In genomic region chr2:30272761-30273573, GRCh38 we compare ENCODE assay signal across 9 cellular contexts. TPM values are rescaled to one million over a fixed set of nuclear protein-coding genes. Genes with fewer than 3 reads are reported as not detected.
DNase-seq lines count a peak whose midpoint lies in the region; ATAC-seq, FAIRE-seq and TF ChIP-seq lines count a peak whose summit lies in the region.
"Had no signal": no experiment of that assay in that cellular context is flagged by ENCODE, and none has a peak within 500 bp of the region (broad histone marks: within the 10 kb centered on the region; RNA-seq: fewer than 3 reads in every experiment).

No MANE protein-coding gene starts in this region.

- H3K27ac Mint-ChIP-seq in Caco-2 (ENCODE audit: unreplicated experiment) = peak overlapping the region; percentile 94
- peak overlapping the region in 5 of 6 donors; percentile 54 to 75 (median 66) for H3K27ac Mint-ChIP-seq in naive B cell

- no peak overlapping the region for H3K4me3 ChIP-seq in Caco-2 (ENCODE audit: low read depth, low read length)
- no peak overlapping the region for H3K4me3 ChIP-seq in MG63
- H3K4me3 ChIP-seq in bronchial epithelial cell (ENCODE audit: low read depth, low read length) = no peak overlapping the region

- H3K27me3 Mint-ChIP-seq in Caco-2 (ENCODE audit: insufficient read depth, unreplicated experiment) (no peaks in the 10 kb centered on the region), naive B cell (no peaks in the 10 kb centered on the region)

- no peak for ATAC-seq in naive B cell (ENCODE audit: low read depth in 2 of 2)
- no peak for ATAC-seq in GM18502 (IDR thresholded peaks at IDR 0.05; ENCODE audit: poor library complexity, unreplicated experiment)

- H3K36me3 ChIP-seq in Caco-2 (ENCODE audit: control insufficient read depth, insufficient read depth, low read length) (no peaks in the 10 kb centered on the region), MG63 (no peaks in the 10 kb centered on the region), bronchial epithelial cell (ENCODE audit: control insufficient read depth, insufficient read depth, low read length) (no peaks in the 10 kb centered on the region)

- no TSS peak for BruUV-seq in Caco-2 (replicated peaks; lab: Mats Ljungman, UMichigan)

- peaks cover 47% of the 10 kb centered on the region for H3K4me1 ChIP-seq in Caco-2

- H3K9me3 ChIP-seq in Caco-2 (no peaks in the 10 kb centered on the region), MG63 (no peaks in the 10 kb centered on the region)

- H3K27me3 ChIP-seq in Caco-2 (replicated peaks; ENCODE audit: control insufficient read depth, insufficient read depth, low read length) = no peaks in the 10 kb centered on the region
- H3K27me3 ChIP-seq in MG63 = no peaks in the 10 kb centered on the region
- no peaks in the 10 kb centered on the region for H3K27me3 ChIP-seq in bronchial epithelial cell (ENCODE audit: control insufficient read depth, insufficient read depth, low read length)

- intact Hi-C loops in Caco-2 (cut with micrococcal nuclease; ENCODE audit: unreplicated experiment) = loop anchor here (1.0 kb wide), 3 partner anchors 20 to 42 kb away; partner anchors contain the start of gene LBH

- peak overlapping the region; percentile 57 for H3K4me3 Mint-ChIP-seq in Caco-2 (ENCODE audit: unreplicated experiment)
- peak overlapping the region in 2 of 8 donors; percentile 22 to 44 for H3K4me3 Mint-ChIP-seq in naive B cell

- FAIRE-seq in bronchial epithelial cell (lab: Jason Lieb, UNC) = no peak

- in situ Hi-C loops in KBM-7 (cut with MboI; ENCODE audit: low pct_unique_long_range_greater_than_20kb, low sequenced_read_pairs) = no loop called here

- H3K4me1 Mint-ChIP-seq in Caco-2 (ENCODE audit: low read depth, unreplicated experiment) (peaks cover 33% of the 10 kb centered on the region), naive B cell (peaks cover 62 to 99% (median 83%) of the 10 kb centered on the region in 3 donors)

- CTCF ChIA-PET in Caco-2 (lab: Charles Lee) = interaction anchor here (1.0 to 1.1 kb wide), 2 partner anchors 65 to 439 kb away, joined by 3 to 4 read pairs; no protein-coding TSS in a partner anchor

- no peaks in the 10 kb centered on the region for H3K36me3 Mint-ChIP-seq in Caco-2 (ENCODE audit: insufficient read depth, unreplicated experiment)
- H3K36me3 Mint-ChIP-seq in naive B cell = no peaks in the 10 kb centered on the region

- no peak for TF ChIP-seq CTCF in Caco-2 (IDR thresholded peaks at IDR 0.05; ENCODE audit: insufficient read depth in 1 of 2, low read depth in 1 of 2, low read length in 1 of 2, severe bottlenecking in 1 of 2, unreplicated experiment in 1 of 2)
- TF ChIP-seq CTCF in bronchial epithelial cell (IDR thresholded peaks at IDR 0.05; ENCODE audit: insufficient read depth, low read length, severe bottlenecking) = no peak

- H3K9me3 Mint-ChIP-seq in Caco-2 (ENCODE audit: unreplicated experiment) = no peaks in the 10 kb centered on the region
- no peaks in the 10 kb centered on the region for H3K9me3 Mint-ChIP-seq in naive B cell

- POLR2A ChIA-PET in Caco-2 (lab: Charles Lee) = interaction anchor here (0.5 to 1.5 kb wide), 3 partner anchors 20 to 149 kb away, joined by 3 to 7 read pairs (median 5); no protein-coding TSS in a partner anchor

- DNase-seq in Caco-2 (peak; percentile 57 to 59), MG63 (peak; percentile 91), bronchial epithelial cell (ENCODE audit: low read depth) (peak; percentile 69), naive B cell (no peak), Ammon's horn (ENCODE audit: low spot score) (no peak), KBM-7 (no peak), cerebellum (ENCODE audit: low spot score) (no peak)
- DNase-seq: NCI-H345 had no signal

RNA-seq across cellular contexts. Expression of gene LBH, which starts 41.6 kb away (rescaled TPM):
- total RNA-seq in Caco-2 (2022) (126 and 159 TPM in 2 replicates), bronchial epithelial cell (6.9 and 18.7 TPM in 2 replicates), cerebellum (71.4 TPM)
- total RNA-seq in MG63 (2014; rRNA removed; shearing (Covaris generic); ENCODE audit: low replicate concordance) = 21.5 and 60.0 TPM in 2 replicates
- polyA plus RNA-seq in naive B cell (ENCODE audit: low read depth in 6 of 6) = 100 to 1,000 TPM; 191 to 297 (median 221) TPM

Comparison
In these comparisons a context has a peak if more than half of its experiments do, and no peak if none do; other contexts are left out.
1. DNase-seq: peak in Caco-2 (2 of 2), MG63 (single experiment) and bronchial epithelial cell (single experiment); none in naive B cell (single experiment), Ammon's horn (single experiment), KBM-7 (single experiment) and cerebellum (single experiment).